8 cellular contexts compared by ENCODE assay signal in the genomic region with DNA sequence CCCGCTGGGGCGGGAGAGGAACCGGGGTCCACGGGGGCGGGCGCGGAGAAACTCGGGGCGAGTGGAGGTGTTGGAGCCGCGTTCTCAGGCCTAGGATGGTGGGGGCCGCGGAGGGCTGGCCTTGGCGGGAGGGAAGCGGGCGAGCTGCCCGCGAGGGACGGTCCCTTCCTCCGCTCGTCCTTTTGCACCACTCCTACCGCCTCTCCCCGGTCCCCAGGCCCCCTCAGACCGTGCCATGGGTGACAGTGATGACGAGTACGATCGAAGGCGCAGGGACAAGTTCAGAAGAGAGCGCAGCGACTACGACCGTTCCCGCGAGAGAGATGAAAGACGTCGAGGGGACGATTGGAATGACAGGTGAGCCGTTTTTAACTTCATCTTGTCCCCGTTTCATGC. TPM values are rescaled to one million over a fixed set of nuclear protein-coding genes. Genes with fewer than 3 reads are reported as not detected.
A peak's percentile ranks its signal among the peaks of the same experiment; 100 is the strongest.
DNase-seq lines count a peak whose midpoint lies in the region; ATAC-seq lines count a peak whose summit lies in the region.

No MANE protein-coding gene starts in this region.

- no CpG with 5 or more reads among the region's 39 CpGs for WGBS in mesendoderm (ENCODE audit: extremely low coverage, insufficient coverage, low lambda C conversion rate)
- WGBS in urinary bladder, result 1% methylated on average over 36 of the region's 39 CpGs

- peaks cover 4% of the 10 kb centered on the region for H3K4me1 ChIP-seq in mesendoderm (ENCODE audit: control insufficient read depth, low read depth, low read length)
- no peaks in the 10 kb centered on the region for H3K4me1 ChIP-seq in urinary bladder (ENCODE audit: insufficient read depth)

- peak overlapping the region; percentile 73 for H3K4me2 ChIP-seq in mesendoderm (ENCODE audit: low read length)

- H3K36me3 ChIP-seq in mesendoderm (ENCODE audit: control insufficient read depth, insufficient read depth, low read length), result peaks cover 17% of the 10 kb centered on the region
- peaks cover 3% of the 10 kb centered on the region for H3K36me3 ChIP-seq in urinary bladder (ENCODE audit: insufficient read depth)

- H2AK5ac ChIP-seq in mesendoderm (ENCODE audit: low read length), result peak overlapping the region; percentile 92

- DNase-seq in activated CD4-positive, alpha-beta T cell treated with anti-CD3 and anti-CD28 coated beads for 36 hours, result peak; percentile 73
- no peak for DNase-seq in activated CD4-positive, alpha-beta T cell treated with anti-CD3 and anti-CD28 coated beads for 1 hour
- DNase-seq in RPMI7951 (ENCODE audit: low read depth) (peak; percentile 32), mesendoderm (no peak), GM19238 (ENCODE audit: insufficient read length, low spot score) (no peak)

- POLR2A ChIA-PET in activated CD4-positive, alpha-beta T cell treated with anti-CD3 and anti-CD28 coated beads for 36 hours (lab: Charles Lee), result interaction anchor here (0.6 to 2.8 kb wide), 13 partner anchors 8 to 439 kb away, joined by 3 to 73 read pairs (median 4); a partner anchor contains a TSS

- no peak overlapping the region for H2BK15ac ChIP-seq in mesendoderm (replicated peaks; ENCODE audit: low read depth)

- H3K18ac ChIP-seq in mesendoderm (ENCODE audit: low read length), result peak overlapping the region; percentile 89

- no peak overlapping the region for H4K5ac ChIP-seq in mesendoderm (ENCODE audit: low read length)

- no peaks in the 10 kb centered on the region for H3K27me3 ChIP-seq in mesendoderm (ENCODE audit: insufficient read depth, low read length, poor library complexity)

- H3K23ac ChIP-seq in mesendoderm (ENCODE audit: low read length), result peak overlapping the region; percentile 72

- H2BK5ac ChIP-seq in mesendoderm (ENCODE audit: low read length), result peak overlapping the region; percentile 46

- peak overlapping the region; percentile 98 for H3K4ac ChIP-seq in mesendoderm (ENCODE audit: low read depth, low read length)

- peaks cover 9% of the 10 kb centered on the region for H3K79me1 ChIP-seq in mesendoderm (ENCODE audit: low read length)

- H2BK120ac ChIP-seq in mesendoderm (ENCODE audit: low read depth, low read length), result peak overlapping the region; percentile 48

- peak overlapping the region; percentile 29 for H4K8ac ChIP-seq in mesendoderm (ENCODE audit: low read depth, low read length)

- H3K4me3 ChIP-seq in mesendoderm (ENCODE audit: low read length), result peak overlapping the region; percentile 100
- H3K4me3 ChIP-seq in urinary bladder (ENCODE audit: low read depth, low read length), result peak overlapping the region; percentile 91

- peaks cover 49% of the 10 kb centered on the region for H3K4me1 Mint-ChIP-seq in activated CD4-positive, alpha-beta T cell treated with anti-CD3 and anti-CD28 coated beads for 36 hours
- H3K4me1 Mint-ChIP-seq in dendritic cell treated with granulocyte-macrophage colony-stimulating factor and Interleukin-4, amounts not matched to agents 40 ng/mL and 50 ng/mL, for 4 days (ENCODE audit: low read depth), result peaks cover 54% of the 10 kb centered on the region

- CTCF ChIA-PET in activated CD4-positive, alpha-beta T cell treated with anti-CD3 and anti-CD28 coated beads for 36 hours (lab: Charles Lee), result interaction anchor here (0.6 to 2.8 kb wide), 7 partner anchors 12 to 183 kb away, joined by 3 to 24 read pairs (median 5); a partner anchor contains a TSS

- ATAC-seq in activated CD4-positive, alpha-beta T cell treated with anti-CD3 and anti-CD28 coated beads for 36 hours, result peak; percentile 52
- peak; percentile 26 for ATAC-seq in HG02870 (IDR thresholded peaks at IDR 0.05; ENCODE audit: unreplicated experiment)

- intact Hi-C loops in activated CD4-positive, alpha-beta T cell treated with anti-CD3 and anti-CD28 coated beads for 36 hours (cut with DNase I, micrococcal nuclease), result loop anchor here (1.0 to 10.0 kb wide), 15 partner anchors 12 to 791 kb away; a partner anchor contains a TSS
- intact Hi-C loops in dendritic cell treated with granulocyte-macrophage colony-stimulating factor and Interleukin-4, amounts not matched to agents 40 ng/mL and 50 ng/mL, for 4 days (cut with micrococcal nuclease), result loop anchor here (1.0 kb wide), 1 partner anchor 12 kb away; no protein-coding TSS in a partner anchor

- H3K9ac ChIP-seq in mesendoderm (ENCODE audit: low read length), result peak overlapping the region; percentile 100

- peak overlapping the region; percentile 85 for H3K27ac ChIP-seq in mesendoderm (ENCODE audit: low read depth, low read length)
- peak overlapping the region; percentile 91 for H3K27ac ChIP-seq in urinary bladder (ENCODE audit: low read depth)

- peak overlapping the region; percentile 99 for H3K27ac Mint-ChIP-seq in activated CD4-positive, alpha-beta T cell treated with anti-CD3 and anti-CD28 coated beads for 36 hours
- H3K27ac Mint-ChIP-seq in dendritic cell treated with granulocyte-macrophage colony-stimulating factor and Interleukin-4, amounts not matched to agents 40 ng/mL and 50 ng/mL, for 4 days, result peak overlapping the region; percentile 94

- H3K4me3 Mint-ChIP-seq in activated CD4-positive, alpha-beta T cell treated with anti-CD3 and anti-CD28 coated beads for 36 hours, result peak overlapping the region; percentile 99
- H3K4me3 Mint-ChIP-seq in dendritic cell treated with granulocyte-macrophage colony-stimulating factor and Interleukin-4, amounts not matched to agents 40 ng/mL and 50 ng/mL, for 4 days, result peak overlapping the region; percentile 97

- no peaks in the 10 kb centered on the region for H3K9me3 Mint-ChIP-seq in activated CD4-positive, alpha-beta T cell treated with anti-CD3 and anti-CD28 coated beads for 36 hours (ENCODE audit: low read depth)
- no peaks in the 10 kb centered on the region for H3K9me3 Mint-ChIP-seq in dendritic cell treated with granulocyte-macrophage colony-stimulating factor and Interleukin-4, amounts not matched to agents 40 ng/mL and 50 ng/mL, for 4 days

- H3K56ac ChIP-seq in mesendoderm (ENCODE audit: low read length), result peak overlapping the region; percentile 100

- H3K79me2 ChIP-seq in mesendoderm (ENCODE audit: control insufficient read depth, insufficient read depth, low read length), result peaks cover 49% of the 10 kb centered on the region

- peaks cover 72% of the 10 kb centered on the region for H3K36me3 Mint-ChIP-seq in activated CD4-positive, alpha-beta T cell treated with anti-CD3 and anti-CD28 coated beads for 36 hours (ENCODE audit: low read depth)
- peaks cover 96% of the 10 kb centered on the region for H3K36me3 Mint-ChIP-seq in dendritic cell treated with granulocyte-macrophage colony-stimulating factor and Interleukin-4, amounts not matched to agents 40 ng/mL and 50 ng/mL, for 4 days (ENCODE audit: low read depth)

- no peaks in the 10 kb centered on the region for H3K27me3 Mint-ChIP-seq in activated CD4-positive, alpha-beta T cell treated with anti-CD3 and anti-CD28 coated beads for 36 hours
- H3K27me3 Mint-ChIP-seq in dendritic cell treated with granulocyte-macrophage colony-stimulating factor and Interleukin-4, amounts not matched to agents 40 ng/mL and 50 ng/mL, for 4 days, result no peaks in the 10 kb centered on the region

RNA-seq across cellular contexts. Expression of a gene that starts 0.5 kb away (rescaled TPM):
- 100 to 1,000 TPM; 253 to 260 TPM for total RNA-seq in activated CD4-positive, alpha-beta T cell treated with anti-CD3 and anti-CD28 coated beads for 36 hours
- total RNA-seq in RPMI7951 (2014; rRNA removed; shearing (Covaris generic)), result 49.6 and 57.3 TPM in 2 replicates
- polyA plus RNA-seq in mesendoderm (2013, experiment 1 of 2), result 168 TPM
- polyA plus RNA-seq in mesendoderm (2013, experiment 2 of 2), result 157 TPM
- 31.2 TPM for total RNA-seq in urinary bladder
- 69.9 TPM for polyA plus RNA-seq in urinary bladder

RNA-seq across cellular contexts. Expression of a gene that starts 8.2 kb away (rescaled TPM):
- total RNA-seq in activated CD4-positive, alpha-beta T cell treated with anti-CD3 and anti-CD28 coated beads for 36 hours, result 10 to 100 TPM; 22.2 to 31.1 TPM
- 43.1 and 58.9 TPM in 2 replicates for total RNA-seq in RPMI7951 (2014; rRNA removed; shearing (Covaris generic))
- polyA plus RNA-seq in mesendoderm (2013, experiment 1 of 2), result 84.1 TPM
- 85.5 TPM for polyA plus RNA-seq in mesendoderm (2013, experiment 2 of 2)
- 38.0 TPM for total RNA-seq in urinary bladder
- 80.0 TPM for polyA plus RNA-seq in urinary bladder

RNA-seq across cellular contexts. Expression of a gene that starts 14.2 kb away (rescaled TPM):
- total RNA-seq in activated CD4-positive, alpha-beta T cell treated with anti-CD3 and anti-CD28 coated beads for 36 hours, result 1 to 10 TPM; 1.5 to 1.7 TPM
- total RNA-seq in RPMI7951 (2014; rRNA removed; shearing (Covaris generic)), result 2.7 and 2.9 TPM in 2 replicates
- polyA plus RNA-seq in mesendoderm (2013, experiment 1 of 2), result 2.1 TPM
- polyA plus RNA-seq in mesendoderm (2013, experiment 2 of 2), result 2.2 TPM
- total RNA-seq in urinary bladder, result 2.6 TPM
- polyA plus RNA-seq in urinary bladder, result 6.2 TPM

RNA-seq across cellular contexts. Expression of a gene that starts 20.3 kb away (rescaled TPM):
- under 1 TPM in 1 of 2 experiments, not detected in 1; 0.09 TPM for total RNA-seq in activated CD4-positive, alpha-beta T cell treated with anti-CD3 and anti-CD28 coated beads for 36 hours
- not detected in 2 replicates for total RNA-seq in RPMI7951 (2014; rRNA removed; shearing (Covaris generic))
- 25.8 TPM for polyA plus RNA-seq in mesendoderm (2013, experiment 1 of 2)
- polyA plus RNA-seq in mesendoderm (2013, experiment 2 of 2), result 24.9 TPM
- 4.0 TPM for total RNA-seq in urinary bladder
- polyA plus RNA-seq in urinary bladder, result 4.3 TPM

RNA-seq across cellular contexts. Expression of a gene that starts 22.8 kb away (rescaled TPM):
- total RNA-seq in activated CD4-positive, alpha-beta T cell treated with anti-CD3 and anti-CD28 coated beads for 36 hours, result 10 to 100 TPM; 13.6 to 15.6 TPM
- total RNA-seq in RPMI7951 (2014; rRNA removed; shearing (Covaris generic)), result 9.4 and 9.6 TPM in 2 replicates
- polyA plus RNA-seq in mesendoderm (2013, experiment 1 of 2), result 16.0 TPM
- polyA plus RNA-seq in mesendoderm (2013, experiment 2 of 2), result 16.1 TPM
- 13.6 TPM for total RNA-seq in urinary bladder
- 29.0 TPM for polyA plus RNA-seq in urinary bladder

Comparison
In these comparisons a context has a peak if more than half of its experiments do, and no peak if none do; other contexts are left out.
1. DNase-seq: peak in activated CD4-positive, alpha-beta T cell treated with anti-CD3 and anti-CD28 coated beads for 36 hours (single experiment) and RPMI7951 (single experiment); none in activated CD4-positive, alpha-beta T cell treated with anti-CD3 and anti-CD28 coated beads for 1 hour (single experiment), mesendoderm (single experiment) and GM19238 (single experiment).